ENCODE assay signal across 2 cellular contexts in genomic region chr11:11813288-11813962, GRCh38.
TF ChIP-seq lines count a peak whose summit lies in the region.

No MANE protein-coding gene starts in this region.

TF ChIP-seq in IMR-90, 13 proteins besides CTCF, POLR2A, EP300 and RAD21:
- TF ChIP-seq SMC3 (IDR thresholded peaks at IDR 0.05; ENCODE audit: low read depth, low read length) = no peak
- TF ChIP-seq FOS (IDR thresholded peaks at IDR 0.05; ENCODE audit: low read depth, low read length) = peak; percentile 79
- TF ChIP-seq MAFK (IDR thresholded peaks at IDR 0.05; ENCODE audit: low read depth, low read length) = no peak
- TF ChIP-seq USF2 (IDR thresholded peaks at IDR 0.05; ENCODE audit: low read depth, low read length) = no peak
- no peak for TF ChIP-seq BHLHE40 (IDR thresholded peaks at IDR 0.05; ENCODE audit: low read depth, low read length)
- peak; percentile 82; the same call in 1 of the 2 replicates for TF ChIP-seq CHD1 (IDR thresholded peaks at IDR 0.05; ENCODE audit: low read depth, low read length)
- TF ChIP-seq RFX5 (IDR thresholded peaks at IDR 0.05; ENCODE audit: low read depth, low read length) = 0 out of 2 replicates have a peak, but pooled peaks have one; percentile 23
- no peak for TF ChIP-seq ELK1 (IDR thresholded peaks at IDR 0.05; ENCODE audit: borderline replicate concordance, low read depth, low read length)
- no peak for TF ChIP-seq MXI1 (IDR thresholded peaks at IDR 0.05; ENCODE audit: borderline replicate concordance, low read depth, low read length)
- no peak for TF ChIP-seq MAZ (IDR thresholded peaks at IDR 0.05; ENCODE audit: borderline replicate concordance, low read depth, low read length)
- peak; percentile 96 for TF ChIP-seq CEBPB (IDR thresholded peaks at IDR 0.05; ENCODE audit: low read depth, low read length)
- TF ChIP-seq NFE2L2 (IDR thresholded peaks at IDR 0.05; ENCODE audit: low read depth, low read length) = peak; percentile 69
- TF ChIP-seq RCOR1 (IDR thresholded peaks at IDR 0.05; ENCODE audit: insufficient replicate concordance, low read length) = peak; percentile 43
TF ChIP-seq in IMR-90: peak in this region for 6.

TF ChIP-seq in HepG2, 621 proteins besides CTCF, POLR2A, EP300 and RAD21 (continues in another document):
- TF ChIP-seq EZH2 (conservative IDR thresholded peaks at IDR 0.05; ENCODE audit: low read depth, low read length) (no peak), YEATS2 (CRISPR knock-in tag; IDR thresholded peaks at IDR 0.05; ENCODE audit: borderline replicate concordance) (no peak), DNMT1 (CRISPR knock-in tag; IDR thresholded peaks at IDR 0.05) (no peak), GABPA (IDR thresholded peaks at IDR 0.05; ENCODE audit: low read depth, low read length) (no peak), GABPA (CRISPR knock-in tag; IDR thresholded peaks at IDR 0.05; ENCODE audit: low read depth) (no peak), ZNF768 (CRISPR knock-in tag; IDR thresholded peaks at IDR 0.05) (no peak), U2AF2 (IDR thresholded peaks at IDR 0.05; ENCODE audit: low read depth, low read length) (no peak), ATF3 (CRISPR knock-in tag; IDR thresholded peaks at IDR 0.05) (peak; percentile 83), ISL2 (CRISPR knock-in tag; IDR thresholded peaks at IDR 0.05) (0 out of 2 replicates have a peak, but pooled peaks have one; percentile 43), ONECUT2 (CRISPR knock-in tag; IDR thresholded peaks at IDR 0.05) (no peak), RFX1 (IDR thresholded peaks at IDR 0.05) (no peak), ZNF562 (CRISPR knock-in tag; IDR thresholded peaks at IDR 0.05; ENCODE audit: borderline replicate concordance) (no peak), ZNF343 (CRISPR knock-in tag; IDR thresholded peaks at IDR 0.05) (peak; percentile 78; the same call in 1 of the 2 replicates), ZNF17 (CRISPR knock-in tag; IDR thresholded peaks at IDR 0.05) (no peak), SIN3B (IDR thresholded peaks at IDR 0.05; ENCODE audit: low read length) (no peak), ZNF569 (CRISPR knock-in tag; IDR thresholded peaks at IDR 0.05; ENCODE audit: borderline replicate concordance) (no peak), TRIM24 (CRISPR knock-in tag; IDR thresholded peaks at IDR 0.05) (no peak), ZNF451 (CRISPR knock-in tag; IDR thresholded peaks at IDR 0.05) (no peak), NCOA5 (CRISPR knock-in tag; IDR thresholded peaks at IDR 0.05) (no peak), KMT2B (CRISPR knock-in tag; IDR thresholded peaks at IDR 0.05) (no peak), STAT5B (CRISPR knock-in tag; IDR thresholded peaks at IDR 0.05) (no peak), ADNP (CRISPR knock-in tag; IDR thresholded peaks at IDR 0.05) (no peak), ZGPAT (CRISPR knock-in tag; IDR thresholded peaks at IDR 0.05) (peak; percentile 22; the same call in 1 of the 2 replicates), FLYWCH1 (CRISPR knock-in tag; IDR thresholded peaks at IDR 0.05) (no peak), FUBP1 (CRISPR knock-in tag; IDR thresholded peaks at IDR 0.05; ENCODE audit: borderline replicate concordance) (no peak), ESRRA (CRISPR knock-in tag; IDR thresholded peaks at IDR 0.05; ENCODE audit: low read depth) (0 out of 2 replicates have a peak, but pooled peaks have one; percentile 72), CCDC6 (CRISPR knock-in tag; IDR thresholded peaks at IDR 0.05) (no peak), PTBP1 (IDR thresholded peaks at IDR 0.05; ENCODE audit: low read depth, low read length, poor library complexity, severe bottlenecking) (no peak), ZNF564 (CRISPR knock-in tag; IDR thresholded peaks at IDR 0.05) (no peak), ZNF792 (CRISPR knock-in tag; IDR thresholded peaks at IDR 0.05) (peak; percentile 75; the same call in 1 of the 2 replicates), NCOR1 (IDR thresholded peaks at IDR 0.05; ENCODE audit: borderline replicate concordance, low read length) (peak; percentile 79), NRL (CRISPR knock-in tag; IDR thresholded peaks at IDR 0.05; ENCODE audit: borderline replicate concordance) (no peak), GLI4 (CRISPR knock-in tag; IDR thresholded peaks at IDR 0.05; ENCODE audit: borderline replicate concordance) (no peak), HNRNPK (IDR thresholded peaks at IDR 0.05; ENCODE audit: low read depth, low read length, poor library complexity, severe bottlenecking) (no peak), PAXIP1 (CRISPR knock-in tag; conservative IDR thresholded peaks at IDR 0.05) (peak; percentile 82), ZNF124 (CRISPR knock-in tag; IDR thresholded peaks at IDR 0.05) (no peak), ATF5 (CRISPR knock-in tag; IDR thresholded peaks at IDR 0.05; ENCODE audit: low read depth) (no peak), ZFP90 (CRISPR knock-in tag; IDR thresholded peaks at IDR 0.05; ENCODE audit: borderline replicate concordance) (no peak), FOXO1 (CRISPR knock-in tag; IDR thresholded peaks at IDR 0.05) (peak; percentile 81), ZBTB37 (CRISPR knock-in tag; IDR thresholded peaks at IDR 0.05) (no peak), THAP8 (CRISPR knock-in tag; IDR thresholded peaks at IDR 0.05; ENCODE audit: borderline replicate concordance) (no peak), STAG1 (CRISPR knock-in tag; IDR thresholded peaks at IDR 0.05) (no peak), ZNF7 (CRISPR knock-in tag; IDR thresholded peaks at IDR 0.05) (peak; percentile 10; the same call in 1 of the 2 replicates), TMF1 (CRISPR knock-in tag; IDR thresholded peaks at IDR 0.05; ENCODE audit: low read depth) (no peak), MAFK (conservative IDR thresholded peaks at IDR 0.05 in 1 of 2, IDR thresholded peaks at IDR 0.05 in 1 of 2; ENCODE audit: low read length in 2 of 2) (0 out of 4 replicates have a peak, but pooled peaks of 1 of the 2 experiments have one; percentile 15), ZBTB46 (CRISPR knock-in tag; IDR thresholded peaks at IDR 0.05; ENCODE audit: borderline replicate concordance) (no peak), KLF12 (CRISPR knock-in tag; IDR thresholded peaks at IDR 0.05; ENCODE audit: borderline replicate concordance) (no peak), POGK (CRISPR knock-in tag; conservative IDR thresholded peaks at IDR 0.05) (peak; percentile 54; the same call in 1 of the 2 replicates), U2AF1 (optimal IDR thresholded peaks at IDR 0.05; ENCODE audit: low read depth, low read length) (no peak), CC2D1A (CRISPR knock-in tag; IDR thresholded peaks at IDR 0.05) (no peak), ZNF335 (CRISPR knock-in tag; IDR thresholded peaks at IDR 0.05) (no peak), ZNF784 (CRISPR knock-in tag; IDR thresholded peaks at IDR 0.05; ENCODE audit: borderline replicate concordance) (no peak)
